Comparison of ENCODE assay signal across 16 cellular contexts in the genomic region with DNA sequence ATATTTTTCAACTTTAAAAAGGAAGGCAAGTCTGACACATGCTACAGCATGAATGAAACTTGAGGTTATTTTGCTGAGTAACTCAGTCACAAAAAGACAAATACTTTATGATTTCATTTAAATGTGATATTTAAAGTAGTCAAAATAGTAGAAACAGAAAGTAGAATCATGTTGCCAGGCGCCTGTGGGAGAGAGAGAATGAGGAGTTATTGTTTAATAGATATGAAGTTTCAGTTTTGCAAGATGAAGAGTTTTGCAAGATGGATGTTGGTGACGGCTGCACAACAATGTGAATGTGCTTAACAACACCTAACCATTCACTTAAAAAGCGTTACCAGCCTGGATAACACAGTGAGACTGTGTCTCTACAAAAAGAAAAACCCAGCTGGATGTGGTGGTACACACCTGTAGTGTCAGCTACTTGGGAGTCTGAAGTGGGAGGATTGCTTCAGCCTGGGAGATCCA. TPM values are rescaled to one million over a fixed set of nuclear protein-coding genes. Genes with fewer than 3 reads are reported as not detected.
DNase-seq lines count a peak whose midpoint lies in the region; ATAC-seq and TF ChIP-seq lines count a peak whose summit lies in the region.
"Had no signal": no experiment of that assay in that cellular context is flagged by ENCODE, and none has a peak within 500 bp of the region (broad histone marks: within the 10 kb centered on the region; RNA-seq: fewer than 3 reads in every experiment).

No MANE protein-coding gene starts in this region.

- no peaks in the 10 kb centered on the region for H3K9me3 ChIP-seq in colonic mucosa
- H3K9me3 ChIP-seq: A549, ascending aorta had no signal

- H3K27me3 Mint-ChIP-seq in central memory CD8-positive, alpha-beta T cell: no peaks in the 10 kb centered on the region

- H3K27ac ChIP-seq in colonic mucosa: no peak overlapping the region
- H3K27ac ChIP-seq: A549, ascending aorta had no signal

- intact Hi-C loops in colonic mucosa (cut with DNase I): no loop called here

- peak; percentile 68 for ATAC-seq in GM19397 (IDR thresholded peaks at IDR 0.05; ENCODE audit: unreplicated experiment)
- ATAC-seq in HG03342 (IDR thresholded peaks at IDR 0.05; ENCODE audit: unreplicated experiment): peak; percentile 76
- ATAC-seq in central memory CD8-positive, alpha-beta T cell (replicated peaks; ENCODE audit: extremely low read depth, poor library complexity, severe bottlenecking): no peak
- no peak for ATAC-seq in HG03469 (IDR thresholded peaks at IDR 0.05; ENCODE audit: unreplicated experiment)
- ATAC-seq: A549, left ventricle myocardium superior had no signal

- peaks cover 1% of the 10 kb centered on the region for H3K36me3 Mint-ChIP-seq in central memory CD8-positive, alpha-beta T cell (ENCODE audit: insufficient read depth)

- no peaks in the 10 kb centered on the region for H3K36me3 ChIP-seq in colonic mucosa
- H3K36me3 ChIP-seq: ascending aorta had no signal

- H3K27ac Mint-ChIP-seq in central memory CD8-positive, alpha-beta T cell (ENCODE audit: low read depth): peak overlapping the region; percentile 89

- H3K4me3 ChIP-seq in colonic mucosa: no peak overlapping the region
- H3K4me3 ChIP-seq: A549, ascending aorta, skin epidermis had no signal

- no peaks in the 10 kb centered on the region for H3K27me3 ChIP-seq in colonic mucosa
- H3K27me3 ChIP-seq: ascending aorta had no signal

- H3K9me3 Mint-ChIP-seq in central memory CD8-positive, alpha-beta T cell: no peaks in the 10 kb centered on the region

- H3K9ac ChIP-seq in colonic mucosa (ENCODE audit: low read depth in 2 of 2, low read length in 2 of 2): no peak overlapping the region

- H3K4me1 Mint-ChIP-seq in central memory CD8-positive, alpha-beta T cell: peaks cover 11% of the 10 kb centered on the region

- TF ChIP-seq CTCF in colonic mucosa (IDR thresholded peaks at IDR 0.05): no peak

- no peaks in the 10 kb centered on the region for H3K4me1 ChIP-seq in colonic mucosa
- H3K4me1 ChIP-seq: ascending aorta had no signal

- peak overlapping the region; percentile 46 for H3K4me3 Mint-ChIP-seq in central memory CD8-positive, alpha-beta T cell
- H3K4me3 Mint-ChIP-seq: neural crest cell had no signal

- DNase-seq in activated CD4-positive, alpha-beta T cell treated with anti-CD3 and anti-CD28 coated beads for 48 hours: peak; percentile 33
- no peak for DNase-seq in activated CD4-positive, alpha-beta T cell treated with anti-CD3 and anti-CD28 coated beads for 4 hours
- no peak for DNase-seq in central memory CD8-positive, alpha-beta T cell (ENCODE audit: low spot score in 2 of 2)
- DNase-seq in HK-2 (ENCODE audit: unreplicated experiment) (no peak), colonic mucosa (no peak)
- DNase-seq: effector CD4-positive, alpha-beta T cell; head of caudate nucleus; left ventricle myocardium superior; NCI-H1930 had no signal

RNA-seq across cellular contexts. Expression of a gene that starts 20.7 kb away (rescaled TPM):
- total RNA-seq in colonic mucosa: 100 to 1,000 TPM; 718 to 936 TPM

Comparison
In these comparisons a context has a peak if more than half of its experiments do, and no peak if none do; other contexts are left out.
1. ATAC-seq: peak in GM19397 (single experiment) and HG03342 (single experiment); none in central memory CD8-positive, alpha-beta T cell (single experiment) and HG03469 (single experiment).